20 cellular contexts compared by ENCODE assay signal in genomic region chr11:117685566-117685965, GRCh38.
"Had no signal": no experiment of that assay in that cellular context is flagged by ENCODE, and none has a peak within 500 bp of the region (broad histone marks: within the 10 kb centered on the region; RNA-seq: fewer than 3 reads in every experiment).

No MANE protein-coding gene starts in this region.

- ATAC-seq: heart left ventricle; sciatic nerve; stimulated activated naive B cell treated with anti-CD40 and anti-IgM and Interleukin-4, amounts not matched to agents 10 μg/mL and 1 μg/mL and 100 μg/mL, for 72 hours; stimulated activated naive CD8-positive, alpha-beta T cell treated with anti-CD3 and anti-CD28 coated beads, Interleukin-15, amount 100 ng/mL, for 72 hours had no signal

- FAIRE-seq: frontal cortex, islet of Langerhans had no signal

- H3K36me3 Mint-ChIP-seq: naive B cell, type B pancreatic cell had no signal

- DNase-seq: effector CD8-positive, alpha-beta T cell; hypothalamus; kidney glomerular epithelial cell; left ventricle myocardium inferior; mesenchymal stem cell; midbrain; naive B cell; stimulated activated CD4-positive, alpha-beta T cell treated with anti-CD3 and anti-CD28 coated beads, Interleukin-2, amount 100 ng/mL, for 24 hours; stimulated activated CD4-positive, alpha-beta T cell treated with anti-CD3 and anti-CD28 coated beads, Interleukin-4, amount 100 ng/mL, for 4 hours; stimulated activated naive B cell treated with anti-CD40 and anti-IgM and Interleukin-4, amounts not matched to agents 10 μg/mL and 1 μg/mL and 100 μg/mL, for 72 hours; stimulated activated naive CD8-positive, alpha-beta T cell treated with anti-CD3 and anti-CD28 coated beads, Interleukin-15, amount 100 ng/mL, for 72 hours; uterus had no signal

- H3K36me3 ChIP-seq: heart left ventricle, left ventricle myocardium inferior, uterus had no signal

- H3K27me3 ChIP-seq: heart left ventricle, uterus had no signal

- H3K27ac ChIP-seq: coronary artery, heart left ventricle, left ventricle myocardium inferior, uterus had no signal

- H3K4me1 Mint-ChIP-seq: stimulated activated naive CD8-positive, alpha-beta T cell treated with anti-CD3 and anti-CD28 coated beads, Interleukin-15, amount 100 ng/mL, for 72 hours had no signal

- H3K4me1 ChIP-seq: heart left ventricle, uterus had no signal

- H3K27ac Mint-ChIP-seq: stimulated activated naive B cell treated with anti-CD40 and anti-IgM and Interleukin-4, amounts not matched to agents 10 μg/mL and 1 μg/mL and 100 μg/mL, for 72 hours; stimulated activated naive CD8-positive, alpha-beta T cell treated with anti-CD3 and anti-CD28 coated beads, Interleukin-15, amount 100 ng/mL, for 72 hours; type B pancreatic cell had no signal

- H3K4me3 ChIP-seq: coronary artery, heart left ventricle, left ventricle myocardium inferior, lung, uterus had no signal

- H3K9me3 Mint-ChIP-seq: naive B cell; nephron; stimulated activated naive B cell treated with anti-CD40 and anti-IgM and Interleukin-4, amounts not matched to agents 10 μg/mL and 1 μg/mL and 100 μg/mL, for 72 hours; stimulated activated naive CD8-positive, alpha-beta T cell treated with anti-CD3 and anti-CD28 coated beads, Interleukin-15, amount 100 ng/mL, for 72 hours; type B pancreatic cell had no signal

- H3K4me3 Mint-ChIP-seq: naive B cell; nephron; stimulated activated naive B cell treated with anti-CD40 and anti-IgM and Interleukin-4, amounts not matched to agents 10 μg/mL and 1 μg/mL and 100 μg/mL, for 72 hours; stimulated activated naive CD8-positive, alpha-beta T cell treated with anti-CD3 and anti-CD28 coated beads, Interleukin-15, amount 100 ng/mL, for 72 hours; type B pancreatic cell had no signal

- H3K9me3 ChIP-seq: heart left ventricle, left ventricle myocardium inferior, uterus had no signal
